ENCODE assay signal across 8 cellular contexts in genomic region chr19:45467456-45468158, GRCh38. TPM values are rescaled to one million over a fixed set of nuclear protein-coding genes. Genes with fewer than 3 reads are reported as not detected.
DNase-seq lines count a peak whose midpoint lies in the region; ATAC-seq, FAIRE-seq and TF ChIP-seq lines count a peak whose summit lies in the region.

TSS of gene FOSB (plus strand) at chr19:45467996. CDS start at chr19:45468587, 591 bp downstream.

- H3K4me1 Mint-ChIP-seq in central memory CD8-positive, alpha-beta T cell = peaks cover 51% of the 10 kb centered on the region

- peak within 1 kb of the TSS; percentile 99 for H3K27ac Mint-ChIP-seq in central memory CD8-positive, alpha-beta T cell (ENCODE audit: low read depth)

- H3K9ac ChIP-seq in kidney (ENCODE audit: low read length in 2 of 2) = peak within 1 kb of the TSS; percentile 91 to 95

- no peaks in the 10 kb centered on the region for H3K36me3 ChIP-seq in kidney (ENCODE audit: control insufficient read depth in 1 of 2, insufficient read depth in 2 of 2, low read length in 2 of 2)

- no peak for FAIRE-seq in kidney (lab: Jason Lieb, UNC)

- H3K36me3 Mint-ChIP-seq in central memory CD8-positive, alpha-beta T cell (ENCODE audit: insufficient read depth) = peaks cover 56% of the 10 kb centered on the region

- ATAC-seq in GM18520 (IDR thresholded peaks at IDR 0.05; ENCODE audit: unreplicated experiment) = peak; percentile 26
- ATAC-seq in HG03108 (IDR thresholded peaks at IDR 0.05; ENCODE audit: unreplicated experiment) = peak; percentile 33
- ATAC-seq in central memory CD8-positive, alpha-beta T cell (replicated peaks; ENCODE audit: extremely low read depth, poor library complexity, severe bottlenecking) = peak; percentile 17

- H3K9me3 Mint-ChIP-seq in central memory CD8-positive, alpha-beta T cell = no peaks in the 10 kb centered on the region

- H3K27me3 Mint-ChIP-seq in central memory CD8-positive, alpha-beta T cell = no peaks in the 10 kb centered on the region

- DNase-seq in A172 (ENCODE audit: low spot score) (peak; percentile 77), NCI-H2227 treated with DMSO at 0.1 percent for 48 hours (lab: John Stamatoyannopoulos, UW) (peak; percentile 87), kidney (peak; percentile 98)
- peak; percentile 91 for DNase-seq in activated CD4-positive, CD25-positive, alpha-beta regulatory T cell treated with anti-CD3 and anti-CD28 coated beads, Interleukin-2, amount 50 U/mL, for 72 hours
- peak; percentile 96 to 97 for DNase-seq in central memory CD8-positive, alpha-beta T cell (ENCODE audit: low spot score in 2 of 2)
- DNase-seq in stimulated activated CD4-positive, alpha-beta T cell treated with anti-CD3 and anti-CD28 coated beads, Interleukin-15, amount 100 ng/mL, for 1 hour (ENCODE audit: low read depth in 1 of 2, low spot score in 1 of 2) = peak; percentile 81 to 92

- peaks cover 9 to 25% of the 10 kb centered on the region in 2 donors for H3K4me1 ChIP-seq in kidney (ENCODE audit: control insufficient read depth in 1 of 2, insufficient read depth in 1 of 2, low read depth in 1 of 2, low read length in 2 of 2)

- H3K9me3 ChIP-seq in kidney (ENCODE audit: control insufficient read depth in 1 of 2, low read length in 2 of 2) = no peaks in the 10 kb centered on the region

- peak within 1 kb of the TSS; percentile 92 to 98 for H3K4me3 ChIP-seq in kidney (ENCODE audit: low read length in 2 of 2)

- peak within 1 kb of the TSS; percentile 95 for H3K4me3 Mint-ChIP-seq in central memory CD8-positive, alpha-beta T cell

- peak within 1 kb of the TSS; percentile 94 to 97 for H3K27ac ChIP-seq in kidney (ENCODE audit: low read depth in 2 of 2, low read length in 2 of 2)

- intact Hi-C loops in kidney (cut with DNase I) = no loop called here

- peak; percentile 9 for TF ChIP-seq CTCF in kidney (IDR thresholded peaks at IDR 0.05; ENCODE audit: borderline replicate concordance, extremely low read depth, insufficient read depth)

RNA-seq across cellular contexts. Expression of gene FOSB, which starts in this region (rescaled TPM):
- 0.17 TPM in 1 of 2 replicates, not detected in the other for total RNA-seq in A172 (2014; rRNA removed; shearing (Covaris generic))
- 0.98 TPM for total RNA-seq in kidney
- polyA plus RNA-seq in kidney (ENCODE audit: insufficient read depth, low read depth, low replicate concordance) = 0.73 TPM

Comparison
In these comparisons a context has a peak if more than half of its experiments do, and no peak if none do; other contexts are left out.
1. Peak in every context shown above with its lines: DNase-seq, ATAC-seq, H3K4me3 ChIP-seq and H3K27ac ChIP-seq.
2. Peak in DNase-seq in A172; RNA of the gene not detected or under 1 TPM.
3. Peak in DNase-seq, H3K4me3 ChIP-seq, H3K27ac ChIP-seq and H3K9ac ChIP-seq in kidney; RNA of the gene not detected or under 1 TPM.